Comparison of ENCODE assay signal across 9 cellular contexts in the genomic region with DNA sequence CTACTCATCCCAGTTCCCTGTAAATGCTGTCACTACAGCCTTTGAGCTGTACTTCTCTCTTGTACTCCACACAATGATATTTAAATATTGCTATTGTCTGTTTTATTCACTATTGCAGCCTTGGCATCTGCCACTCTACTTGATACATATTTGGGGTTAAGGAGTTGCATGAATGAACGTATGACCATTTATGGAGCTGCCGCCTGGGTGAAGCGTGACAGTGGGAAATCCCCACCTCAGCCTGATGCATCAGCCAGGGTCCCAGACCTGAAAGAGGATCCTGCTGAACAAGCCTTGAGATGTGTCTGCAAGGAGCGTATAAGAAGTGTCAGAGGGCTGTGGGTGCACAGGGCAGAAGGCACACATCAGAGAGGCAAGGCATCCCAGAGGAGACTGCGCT. TPM values are rescaled to one million over a fixed set of nuclear protein-coding genes. Genes with fewer than 3 reads are reported as not detected.
DNase-seq lines count a peak whose midpoint lies in the region; ATAC-seq and TF ChIP-seq lines count a peak whose summit lies in the region.
"Had no signal": no experiment of that assay in that cellular context is flagged by ENCODE, and none has a peak within 500 bp of the region (broad histone marks: within the 10 kb centered on the region; RNA-seq: fewer than 3 reads in every experiment).

No MANE protein-coding gene starts in this region.

- no peak overlapping the region for H3K27ac ChIP-seq in CD4-positive, alpha-beta T cell (ENCODE audit: low read depth, low read length)
- H3K27ac ChIP-seq: C4-2B had no signal

- TF ChIP-seq CTCF in CD4-positive, alpha-beta T cell (IDR thresholded peaks at IDR 0.05) = no peak

- no peak overlapping the region for H3K4me3 Mint-ChIP-seq in CD4-positive, alpha-beta T cell

- CTCF ChIA-PET in CD4-positive, alpha-beta T cell (lab: Charles Lee) = no interaction called here

- in situ Hi-C loops in G401 (cut with HindIII; ENCODE audit: low sequenced_read_pairs) = no loop called here

- ATAC-seq in CD4-positive, alpha-beta T cell (ENCODE audit: poor library complexity) = peak; percentile 97
- peak; percentile 88 for ATAC-seq in GM21447 (IDR thresholded peaks at IDR 0.05; ENCODE audit: unreplicated experiment)
- peak; percentile 39 for ATAC-seq in esophagus mucosa
- no peak for ATAC-seq in left cardiac atrium

- H3K9me3 Mint-ChIP-seq in CD4-positive, alpha-beta T cell = no peaks in the 10 kb centered on the region

- intact Hi-C loops in CD4-positive, alpha-beta T cell (cut with DNase I, micrococcal nuclease) = no loop called here
- intact Hi-C loops in left cardiac atrium (cut with DNase I) = no loop called here

- H3K27me3 Mint-ChIP-seq in CD4-positive, alpha-beta T cell = no peaks in the 10 kb centered on the region

- H3K27me3 ChIP-seq in CD4-positive, alpha-beta T cell (ENCODE audit: control insufficient read depth, insufficient read depth, low read length) = no peaks in the 10 kb centered on the region

- no peaks in the 10 kb centered on the region for H3K9me3 ChIP-seq in CD4-positive, alpha-beta T cell (ENCODE audit: control insufficient read depth, low read length)

- POLR2A ChIA-PET in CD4-positive, alpha-beta T cell (lab: Charles Lee) = interaction anchor here (1.2 kb wide), 1 partner anchor 203 kb away, joined by 3 read pairs; a partner anchor contains a TSS

- DNase-seq in CD4-positive, alpha-beta T cell = peak in 4 of 10 experiments; percentile 5 to 30 (median 21)
- DNase-seq in NAMALWA (ENCODE audit: low spot score) (peak; percentile 75), epidermal melanocyte (ENCODE audit: insufficient read length, low spot score) (no peak), G401 (ENCODE audit: low spot score) (no peak), cerebellar cortex (ENCODE audit: low spot score) (no peak), left cardiac atrium (no peak)

- H3K36me3 Mint-ChIP-seq in CD4-positive, alpha-beta T cell (ENCODE audit: low read depth) = no peaks in the 10 kb centered on the region

- peaks cover 12% of the 10 kb centered on the region for H3K4me1 Mint-ChIP-seq in CD4-positive, alpha-beta T cell (ENCODE audit: low read depth)

- no peak overlapping the region for H3K27ac Mint-ChIP-seq in CD4-positive, alpha-beta T cell

RNA-seq across cellular contexts. Expression of a gene that starts 39.1 kb away (rescaled TPM):
- total RNA-seq in CD4-positive, alpha-beta T cell = 1 to 10 TPM; 5.4 to 6.1 TPM
- total RNA-seq in esophagus mucosa = 36.7 TPM
- total RNA-seq in G401 (2014; rRNA removed; shearing (Covaris generic)) = 82.6 and 91.3 TPM in 2 replicates
- 10 to 100 TPM; 66.5 to 71.9 TPM for total RNA-seq in left cardiac atrium

RNA-seq across cellular contexts. Expression of a gene that starts 43.1 kb away (rescaled TPM):
- total RNA-seq in CD4-positive, alpha-beta T cell = 10 to 100 TPM; 39.5 to 40.8 TPM
- 48.7 TPM for total RNA-seq in esophagus mucosa
- 85.7 and 113 TPM in 2 replicates for total RNA-seq in G401 (2014; rRNA removed; shearing (Covaris generic))
- 100 to 1,000 TPM; 188 to 212 TPM for total RNA-seq in left cardiac atrium

Comparison
In these comparisons a context has a peak if more than half of its experiments do, and no peak if none do; other contexts are left out.
1. ATAC-seq: peak in CD4-positive, alpha-beta T cell (single experiment), GM21447 (single experiment) and esophagus mucosa (single experiment); none in left cardiac atrium (0 of 2).